1 cellular context compared by ENCODE assay signal in genomic region chr21:44596068-44596725, GRCh38.
TF ChIP-seq lines count a peak whose summit lies in the region.

No MANE protein-coding gene starts in this region.

TF ChIP-seq in H1, 55 proteins besides CTCF, POLR2A, EP300 and RAD21:
- no peak for TF ChIP-seq SUZ12 (IDR thresholded peaks at IDR 0.05; ENCODE audit: low read length)
- no peak for TF ChIP-seq CREB1 (IDR thresholded peaks at IDR 0.05)
- TF ChIP-seq SIX5 (IDR thresholded peaks at IDR 0.05; ENCODE audit: low read depth, low read length) = no peak
- TF ChIP-seq SAP30 (IDR thresholded peaks at IDR 0.05; ENCODE audit: insufficient read depth, insufficient replicate concordance, low read length) = no peak
- no peak for TF ChIP-seq ASH2L (IDR thresholded peaks at IDR 0.05; ENCODE audit: low read length)
- no peak for TF ChIP-seq RBBP5 (IDR thresholded peaks at IDR 0.05; ENCODE audit: borderline replicate concordance, low read depth, low read length)
- no peak for TF ChIP-seq CHD2 (IDR thresholded peaks at IDR 0.05; ENCODE audit: low read length)
- TF ChIP-seq NRF1 (IDR thresholded peaks at IDR 0.05; ENCODE audit: low read depth, low read length) = no peak
- TF ChIP-seq TEAD4 (IDR thresholded peaks at IDR 0.05; ENCODE audit: low read depth, low read length) = no peak
- no peak for TF ChIP-seq KDM4A (IDR thresholded peaks at IDR 0.05; ENCODE audit: low read depth, low read length, severe bottlenecking)
- no peak for TF ChIP-seq ATF3 (IDR thresholded peaks at IDR 0.05; ENCODE audit: insufficient read depth, low read depth, low read length)
- no peak for TF ChIP-seq ZNF274 (IDR thresholded peaks at IDR 0.05; ENCODE audit: borderline replicate concordance, extremely low read depth, low read length)
- TF ChIP-seq EGR1 (IDR thresholded peaks at IDR 0.05; ENCODE audit: borderline replicate concordance, low read depth, low read length) = no peak
- TF ChIP-seq TCF12 (IDR thresholded peaks at IDR 0.05; ENCODE audit: low read depth, low read length) = no peak
- no peak for TF ChIP-seq MAX (IDR thresholded peaks at IDR 0.05)
- no peak for TF ChIP-seq CBX5 (IDR thresholded peaks at IDR 0.05; ENCODE audit: low read depth, low read length)
- no peak for TF ChIP-seq CEBPB (IDR thresholded peaks at IDR 0.05; ENCODE audit: low read depth, low read length)
- TF ChIP-seq HDAC2 (IDR thresholded peaks at IDR 0.05; ENCODE audit: borderline replicate concordance in 1 of 2, low read depth in 2 of 2, low read length in 2 of 2) = no peak
- TF ChIP-seq CTBP2 (IDR thresholded peaks at IDR 0.05; ENCODE audit: borderline replicate concordance, insufficient read depth, insufficient read length, low read length) = no peak
- no peak for TF ChIP-seq JUN (IDR thresholded peaks at IDR 0.05; ENCODE audit: low read depth, low read length)
